Comparison of ENCODE assay signal across 1 cellular context in the genomic region with DNA sequence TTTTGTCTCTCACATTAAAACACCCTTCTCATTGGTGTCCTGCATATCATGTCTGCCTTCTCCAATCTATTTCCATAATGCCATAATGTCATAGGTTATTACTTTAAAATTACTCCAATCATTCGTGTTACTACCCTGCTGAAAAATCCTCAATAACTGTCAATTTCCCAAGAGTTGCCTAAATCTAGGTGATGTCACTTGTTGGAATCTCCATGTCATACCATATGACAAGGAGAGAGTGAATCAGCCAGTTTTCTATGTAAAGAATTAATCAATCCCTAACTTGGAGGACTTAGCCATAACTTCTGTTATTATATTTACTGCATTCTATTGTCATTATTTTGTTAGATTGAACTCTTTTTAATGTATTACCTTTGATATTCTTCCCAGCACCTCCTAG.
A peak's percentile ranks its signal among the peaks of the same experiment; 100 is the strongest.
TF ChIP-seq lines count a peak whose summit lies in the region.

No MANE protein-coding gene starts in this region.

TF ChIP-seq in K562, 482 proteins besides CTCF, POLR2A, EP300 and RAD21 (continued from another document):
- no peak for TF ChIP-seq ZNF398 (CRISPR knock-in tag; IDR thresholded peaks at IDR 0.05)
- peak; percentile 38; the same call in 1 of the 2 replicates for TF ChIP-seq ATF7 (IDR thresholded peaks at IDR 0.05)
- peak; percentile 69 for TF ChIP-seq ATF3 (IDR thresholded peaks at IDR 0.05)
- no peak for TF ChIP-seq ATF3 (CRISPR knock-in tag; conservative IDR thresholded peaks at IDR 0.05)
- TF ChIP-seq THRAP3 (IDR thresholded peaks at IDR 0.05; ENCODE audit: borderline replicate concordance), result no peak
- TF ChIP-seq CREB1 (IDR thresholded peaks at IDR 0.05), result no peak
- no peak for TF ChIP-seq CREB1 (CRISPR knock-in tag; IDR thresholded peaks at IDR 0.05)
- TF ChIP-seq RBM25 (IDR thresholded peaks at IDR 0.05; ENCODE audit: low read depth, low read length, severe bottlenecking), result no peak
- no peak for TF ChIP-seq RBM15 (IDR thresholded peaks at IDR 0.05; ENCODE audit: insufficient read depth, low read length)
- 0 out of 2 replicates have a peak, but pooled peaks have one; percentile 18 for TF ChIP-seq CREM (IDR thresholded peaks at IDR 0.05; ENCODE audit: low read depth)
- no peak for TF ChIP-seq ZNF140 (CRISPR knock-in tag; IDR thresholded peaks at IDR 0.05)
